17 cellular contexts compared by ENCODE assay signal in the genomic region with DNA sequence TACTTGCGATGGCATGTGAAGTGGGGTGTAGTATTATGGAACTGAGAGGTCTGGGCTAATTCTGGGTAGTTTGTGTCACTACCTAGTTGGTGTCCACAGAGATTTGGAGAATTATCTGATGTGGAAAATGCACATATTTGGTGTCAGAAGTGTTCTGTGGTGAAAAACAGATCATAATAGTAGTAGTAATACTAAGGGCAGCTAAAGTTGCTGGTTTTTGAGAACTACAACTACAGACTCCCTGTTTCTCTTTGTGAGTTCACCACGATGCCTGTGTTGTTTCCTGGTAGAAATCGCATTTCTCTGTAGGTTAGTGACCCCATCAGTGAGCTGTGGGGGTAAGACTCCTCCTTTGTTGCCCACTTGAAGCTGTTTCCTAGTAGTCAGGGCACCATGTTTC.
DNase-seq lines count a peak whose midpoint lies in the region; ATAC-seq, FAIRE-seq and TF ChIP-seq lines count a peak whose summit lies in the region.
"Had no signal": no experiment of that assay in that cellular context is flagged by ENCODE, and none has a peak within 500 bp of the region (broad histone marks: within the 10 kb centered on the region; RNA-seq: fewer than 3 reads in every experiment).

No MANE protein-coding gene starts in this region.

- in situ Hi-C loops in HAP-1 (cut with MboI; ENCODE audit: low sequenced_read_pairs) = no loop called here

- no peak overlapping the region for H3K4me3 Mint-ChIP-seq in activated CD8-positive, alpha-beta T cell treated with anti-CD3 and anti-CD28 coated beads, Interleukin-2, amount 10 ng/mL, durations not matched to agents 7 days and 5 days
- H3K4me3 Mint-ChIP-seq in memory B cell = no peak overlapping the region
- H3K4me3 Mint-ChIP-seq: B cell; CD8-positive, alpha-beta T cell had no signal

- H3K36me3 ChIP-seq in HAP-1 (replicated peaks) = no peaks in the 10 kb centered on the region

- no peak for ATAC-seq in activated CD8-positive, alpha-beta T cell treated with anti-CD3 and anti-CD28 coated beads, Interleukin-2, amount 10 ng/mL, durations not matched to agents 7 days and 5 days
- no peak for ATAC-seq in memory B cell (ENCODE audit: low read depth)
- ATAC-seq: CD8-positive, alpha-beta T cell had no signal

- H3K27me3 Mint-ChIP-seq in activated CD8-positive, alpha-beta T cell treated with anti-CD3 and anti-CD28 coated beads, Interleukin-2, amount 10 ng/mL, durations not matched to agents 7 days and 5 days (ENCODE audit: low read depth) = no peaks in the 10 kb centered on the region
- H3K27me3 Mint-ChIP-seq in memory B cell = no peaks in the 10 kb centered on the region
- H3K27me3 Mint-ChIP-seq: B cell had no signal

- H3K36me3 Mint-ChIP-seq in activated CD8-positive, alpha-beta T cell treated with anti-CD3 and anti-CD28 coated beads, Interleukin-2, amount 10 ng/mL, durations not matched to agents 7 days and 5 days (ENCODE audit: low read depth) = peaks cover 48% of the 10 kb centered on the region
- peaks cover 19% of the 10 kb centered on the region for H3K36me3 Mint-ChIP-seq in memory B cell

- peaks cover 24% of the 10 kb centered on the region for H3K4me1 ChIP-seq in HAP-1

- peak overlapping the region; percentile 43 for H3K27ac Mint-ChIP-seq in activated CD8-positive, alpha-beta T cell treated with anti-CD3 and anti-CD28 coated beads, Interleukin-2, amount 10 ng/mL, durations not matched to agents 7 days and 5 days
- H3K27ac Mint-ChIP-seq in memory B cell = peak overlapping the region; percentile 24
- H3K27ac Mint-ChIP-seq: B cell; CD8-positive, alpha-beta T cell had no signal

- no peak for DNase-seq in GM12891 (ENCODE audit: insufficient read length, low spot score)
- DNase-seq in GM19239 (ENCODE audit: insufficient read length, low spot score) = no peak
- DNase-seq in activated CD8-positive, alpha-beta T cell treated with anti-CD3 and anti-CD28 coated beads, Interleukin-2, amount 10 ng/mL, durations not matched to agents 7 days and 5 days = no peak
- no peak for DNase-seq in memory B cell (ENCODE audit: low spot score in 2 of 2)
- no peak for DNase-seq in HAP-1 (ENCODE audit: low spot score in 2 of 2)
- DNase-seq in SIG-M5 (lab: John Stamatoyannopoulos, UW) = no peak
- no peak for DNase-seq in NCI-H2196 treated with DMSO at 0.1 percent for 48 hours (lab: John Stamatoyannopoulos, UW; ENCODE audit: unreplicated experiment)
- no peak for DNase-seq in NK-92 treated with Interleukin-12 subunit alpha and Interleukin-12 subunit beta, amount 100 ng/mL, for 24 hours (lab: John Stamatoyannopoulos, UW)
- DNase-seq: Calu3; CD8-positive, alpha-beta T cell; DMS79 treated with DMSO at 0.1 percent for 48 hours; GF-D8; GOT3; H7 had no signal

- POLR2A ChIA-PET in activated CD8-positive, alpha-beta T cell treated with anti-CD3 and anti-CD28 coated beads, Interleukin-2, amount 10 ng/mL, durations not matched to agents 7 days and 5 days (lab: Charles Lee) = no interaction called here

- H3K9me3 Mint-ChIP-seq in activated CD8-positive, alpha-beta T cell treated with anti-CD3 and anti-CD28 coated beads, Interleukin-2, amount 10 ng/mL, durations not matched to agents 7 days and 5 days (ENCODE audit: insufficient read depth) = no peaks in the 10 kb centered on the region
- H3K9me3 Mint-ChIP-seq in memory B cell = no peaks in the 10 kb centered on the region
- H3K9me3 Mint-ChIP-seq: CD8-positive, alpha-beta T cell had no signal

- peaks cover 14% of the 10 kb centered on the region for H3K4me1 Mint-ChIP-seq in activated CD8-positive, alpha-beta T cell treated with anti-CD3 and anti-CD28 coated beads, Interleukin-2, amount 10 ng/mL, durations not matched to agents 7 days and 5 days (ENCODE audit: low read depth)
- H3K4me1 Mint-ChIP-seq in memory B cell = peaks cover 12% of the 10 kb centered on the region

- H3K9me3 ChIP-seq in HAP-1 = no peaks in the 10 kb centered on the region

- CTCF ChIA-PET in activated CD8-positive, alpha-beta T cell treated with anti-CD3 and anti-CD28 coated beads, Interleukin-2, amount 10 ng/mL, durations not matched to agents 7 days and 5 days (lab: Charles Lee) = interaction anchor here (1.9 kb wide), 1 partner anchor 206 kb away, joined by 4 read pairs; no protein-coding TSS in a partner anchor

- no peak overlapping the region for H3K4me3 ChIP-seq in HAP-1
- H3K4me3 ChIP-seq: BLaER1 treated with 17β-estradiol and CSF1 and Interleukin-3, amounts not matched to agents 10 nM and 100 nM had no signal

- H3K27me3 ChIP-seq in HAP-1 (ENCODE audit: low read depth) = no peaks in the 10 kb centered on the region
- H3K27me3 ChIP-seq: BLaER1 treated with 17β-estradiol and CSF1 and Interleukin-3, amounts not matched to agents 10 nM and 100 nM had no signal

- FAIRE-seq in GM12891 (lab: Jason Lieb, UNC) = peak; percentile 81
- peak; percentile 28 for FAIRE-seq in GM19239 (lab: Jason Lieb, UNC)
- FAIRE-seq: GM18507 had no signal

- TF ChIP-seq POLR2A in GM12891 (IDR thresholded peaks at IDR 0.05; ENCODE audit: low read depth, low read length) = no peak

TF ChIP-seq in GM12891, 5 proteins besides CTCF, POLR2A, EP300 and RAD21:
- no peak for TF ChIP-seq PAX5 (IDR thresholded peaks at IDR 0.05; ENCODE audit: insufficient read depth, low read length, severe bottlenecking)
- no peak for TF ChIP-seq TAF1 (IDR thresholded peaks at IDR 0.05; ENCODE audit: low read depth, low read length)
- TF ChIP-seq POU2F2 (IDR thresholded peaks at IDR 0.05; ENCODE audit: low read depth, low read length) = no peak
- no peak for TF ChIP-seq POLR2AphosphoS5 (IDR thresholded peaks at IDR 0.05; ENCODE audit: low read depth, low read length)
- TF ChIP-seq SPI1 (IDR thresholded peaks at IDR 0.05; ENCODE audit: low read depth, low read length) = no peak
TF ChIP-seq in GM12891: peak in this region for 0.
